23 cellular contexts compared by ENCODE assay signal in the genomic region with DNA sequence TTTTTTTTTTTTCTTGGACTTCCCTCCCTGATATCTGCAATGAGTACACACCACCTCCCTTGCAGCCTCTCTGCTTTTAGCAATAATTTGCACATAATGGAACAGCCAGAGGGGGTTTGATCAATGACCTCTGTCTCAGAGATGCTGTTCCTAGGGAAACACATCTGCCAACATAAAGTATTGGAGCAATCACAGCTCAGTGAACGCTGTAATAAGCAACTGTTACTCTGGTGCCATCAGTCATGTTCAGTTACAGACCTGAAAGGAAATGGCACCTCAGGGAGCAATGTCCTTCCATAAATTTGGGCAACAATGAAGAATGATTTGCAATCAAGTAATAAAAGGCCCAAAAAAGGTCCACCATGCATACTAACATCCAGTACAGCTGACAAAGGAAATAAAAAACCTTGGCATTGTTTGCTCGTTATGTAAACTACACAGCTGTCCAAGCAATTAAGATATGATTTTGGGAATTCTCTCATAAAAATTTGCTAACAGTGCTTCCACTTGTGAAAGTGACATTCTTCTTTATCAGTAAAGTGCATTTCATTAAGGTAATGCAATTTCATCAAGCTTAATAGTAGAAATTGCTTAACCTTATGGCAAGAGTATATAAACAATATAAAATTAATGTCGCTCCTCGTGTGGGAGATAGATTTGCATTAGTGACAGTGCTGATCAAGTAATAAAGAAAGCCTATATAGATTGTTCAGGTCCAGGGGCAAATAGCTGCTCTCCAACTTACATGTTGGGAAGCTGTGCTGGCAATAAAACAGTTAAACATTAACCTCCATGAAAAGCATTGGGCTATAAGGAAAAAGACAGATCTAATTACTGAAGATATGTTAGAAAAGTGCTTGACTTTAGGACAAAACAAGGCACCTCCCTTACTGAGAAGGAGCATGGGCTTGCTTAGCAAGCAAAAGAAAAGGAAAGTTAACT.
DNase-seq lines count a peak whose midpoint lies in the region; ATAC-seq and TF ChIP-seq lines count a peak whose summit lies in the region.
"Had no signal": no experiment of that assay in that cellular context is flagged by ENCODE, and none has a peak within 500 bp of the region (broad histone marks: within the 10 kb centered on the region; RNA-seq: fewer than 3 reads in every experiment).

No MANE protein-coding gene starts in this region.

- POLR2A ChIA-PET in SK-N-SH (lab: Yijun Ruan, JAX) = no interaction called here

- no peaks in the 10 kb centered on the region for H3K27me3 Mint-ChIP-seq in activated T-cell treated with anti-CD3 and anti-CD28 coated beads, Interleukin-2, amount 50 U/mL, for 4 hours (ENCODE audit: low read depth)
- H3K27me3 Mint-ChIP-seq: B cell; CD8-positive, alpha-beta memory T cell had no signal

- H3K4me2 ChIP-seq in SK-N-SH (no peak overlapping the region), mesendoderm (ENCODE audit: low read length) (no peak overlapping the region)

- H3K27ac ChIP-seq in SK-N-SH (ENCODE audit: low read depth in 2 of 2, low read length in 1 of 2) = peak overlapping the region in 1 of 2 experiments; percentile 92; a peak in 2 of 4 replicates
- H3K27ac ChIP-seq in mesendoderm (ENCODE audit: low read depth, low read length) = no peak overlapping the region
- H3K27ac ChIP-seq: prostate gland, stomach, thyroid gland had no signal

- peak; percentile 41 for DNase-seq in SK-N-SH
- peak; percentile 39 for DNase-seq in NCI-H2227 treated with DMSO at 0.1 percent for 48 hours (lab: John Stamatoyannopoulos, UW)
- no peak for DNase-seq in mesendoderm
- DNase-seq in activated CD4-positive, alpha-beta T cell treated with anti-CD3 and anti-CD28 coated beads, Interleukin-2, amount 50 U/mL, for 48 hours = no peak
- DNase-seq in NCI-H2107 (lab: John Stamatoyannopoulos, UW) = no peak
- no peak for DNase-seq in activated T-cell treated with anti-CD3 and anti-CD28 coated beads, Interleukin-2, amount 50 U/mL, for 4 hours
- DNase-seq: activated CD4-positive, alpha-beta T cell treated with anti-CD3 and anti-CD28 coated beads for 4 hours; activated naive CD4-positive, alpha-beta T cell; activated T-cell treated with anti-CD3 and anti-CD28 coated beads, Interleukin-2, amount 50 U/mL, for 1 hour; CD8-positive, alpha-beta memory T cell; DMS153; GDM1; hippocampal formation; left cardiac atrium; NCI-H187 treated with DMSO at 0.1 percent for 48 hours; stimulated activated CD8-positive, alpha-beta memory T cell treated with anti-CD3 and anti-CD28 coated beads, Interleukin-4, amount 100 ng/mL, for 48 hours; stomach; thyroid gland had no signal

- ATAC-seq in SK-N-SH treated with all-trans-retinoic acid at 6 μM for 48 hours = no peak
- ATAC-seq in GM18517 (IDR thresholded peaks at IDR 0.05; ENCODE audit: unreplicated experiment) = no peak
- ATAC-seq in activated T-cell treated with anti-CD3 and anti-CD28 coated beads, Interleukin-2, amount 50 U/mL, for 4 hours = no peak
- ATAC-seq: HCT116, left cardiac atrium had no signal

- no peaks in the 10 kb centered on the region for H3K4me1 Mint-ChIP-seq in activated T-cell treated with anti-CD3 and anti-CD28 coated beads, Interleukin-2, amount 50 U/mL, for 4 hours (ENCODE audit: low read depth)
- H3K4me1 Mint-ChIP-seq: B cell; CD8-positive, alpha-beta memory T cell had no signal

- no peak overlapping the region for H3K23ac ChIP-seq in mesendoderm (ENCODE audit: low read length)

- no peaks in the 10 kb centered on the region for H3K9me3 Mint-ChIP-seq in activated T-cell treated with anti-CD3 and anti-CD28 coated beads, Interleukin-2, amount 50 U/mL, for 4 hours

- no peak overlapping the region for H2BK5ac ChIP-seq in mesendoderm (ENCODE audit: low read length)

- H3K79me1 ChIP-seq in mesendoderm (ENCODE audit: low read length) = no peaks in the 10 kb centered on the region

- no peaks in the 10 kb centered on the region for H3F3A ChIP-seq in SK-N-SH (replicated peaks; ENCODE audit: insufficient read depth)

- H3K18ac ChIP-seq in mesendoderm (ENCODE audit: low read length) = no peak overlapping the region

- peak; percentile 12; the same call in 1 of the 2 replicates for TF ChIP-seq RAD21 in SK-N-SH (IDR thresholded peaks at IDR 0.05; ENCODE audit: low read length)

- H3K9me2 ChIP-seq in SK-N-SH = no peaks in the 10 kb centered on the region

- H3K27me3 ChIP-seq in SK-N-SH (ENCODE audit: insufficient read depth) = no peaks in the 10 kb centered on the region
- no peaks in the 10 kb centered on the region for H3K27me3 ChIP-seq in mesendoderm (ENCODE audit: insufficient read depth, low read length, poor library complexity)
- H3K27me3 ChIP-seq: stomach, thyroid gland had no signal

- H3K36me3 ChIP-seq in SK-N-SH (replicated peaks in 1 of 2; ENCODE audit: control insufficient read depth in 1 of 2, insufficient read depth in 2 of 2, low read length in 1 of 2) = no peaks in the 10 kb centered on the region
- H3K36me3 ChIP-seq in mesendoderm (ENCODE audit: control insufficient read depth, insufficient read depth, low read length) = no peaks in the 10 kb centered on the region
- H3K36me3 ChIP-seq: prostate gland, stomach, thyroid gland had no signal

- H4K8ac ChIP-seq in mesendoderm (ENCODE audit: low read depth, low read length) = no peak overlapping the region

- no peak overlapping the region for H3K4ac ChIP-seq in mesendoderm (ENCODE audit: low read depth, low read length)

- peak overlapping the region; percentile 1 for H2BK120ac ChIP-seq in mesendoderm (ENCODE audit: low read depth, low read length)

- H3K9ac ChIP-seq in SK-N-SH = no peak overlapping the region
- H3K9ac ChIP-seq in mesendoderm (ENCODE audit: low read length) = no peak overlapping the region

- H3K4me3 ChIP-seq in SK-N-SH (ENCODE audit: low read depth in 2 of 2, low read length in 1 of 2) (no peak overlapping the region), mesendoderm (ENCODE audit: low read length) (no peak overlapping the region)
- H3K4me3 ChIP-seq: prostate gland, stomach, thyroid gland had no signal

- peak overlapping the region; percentile 22 for H3K56ac ChIP-seq in mesendoderm (ENCODE audit: low read length)

- H2AFZ ChIP-seq in SK-N-SH (ENCODE audit: low read depth) = no peak overlapping the region

- no peaks in the 10 kb centered on the region for H3K79me2 ChIP-seq in SK-N-SH (ENCODE audit: insufficient read depth)
- H3K79me2 ChIP-seq in mesendoderm (ENCODE audit: control insufficient read depth, insufficient read depth, low read length) = no peaks in the 10 kb centered on the region

- no peak for TF ChIP-seq CTCF in SK-N-SH (IDR thresholded peaks at IDR 0.05)

- TF ChIP-seq EP300 in SK-N-SH (IDR thresholded peaks at IDR 0.05; ENCODE audit: borderline replicate concordance in 1 of 2, low read depth in 1 of 2, low read length in 1 of 2) = peak in 1 of 2 experiments; percentile 80; a peak in 2 of 4 replicates

- no peak overlapping the region for H2AK5ac ChIP-seq in mesendoderm (ENCODE audit: low read length)

- no peaks in the 10 kb centered on the region for H4K20me1 ChIP-seq in SK-N-SH (ENCODE audit: insufficient read depth)

- H3K4me1 ChIP-seq in SK-N-SH (ENCODE audit: control insufficient read depth in 1 of 2, insufficient read depth in 2 of 2, low read depth in 1 of 2, low read length in 1 of 2) (peaks cover 0 to 10% of the 10 kb centered on the region in 2 experiments; a peak in 2 of 4 replicates), mesendoderm (ENCODE audit: control insufficient read depth, low read depth, low read length) (peaks cover 7% of the 10 kb centered on the region)
- H3K4me1 ChIP-seq: prostate gland, stomach, thyroid gland had no signal

- no peaks in the 10 kb centered on the region for H3K9me3 ChIP-seq in SK-N-SH
- H3K9me3 ChIP-seq: prostate gland, stomach, thyroid gland had no signal

- CTCF ChIA-PET in SK-N-SH (lab: Yijun Ruan, JAX) = no interaction called here

- no peak overlapping the region for H2BK15ac ChIP-seq in mesendoderm (replicated peaks; ENCODE audit: low read depth)

- no peak overlapping the region for H3K4me3 Mint-ChIP-seq in activated T-cell treated with anti-CD3 and anti-CD28 coated beads, Interleukin-2, amount 50 U/mL, for 4 hours
- H3K4me3 Mint-ChIP-seq: B cell; CD8-positive, alpha-beta memory T cell had no signal

- H4K5ac ChIP-seq in mesendoderm (ENCODE audit: low read length) = no peak overlapping the region

- no peaks in the 10 kb centered on the region for H3K36me3 Mint-ChIP-seq in activated T-cell treated with anti-CD3 and anti-CD28 coated beads, Interleukin-2, amount 50 U/mL, for 4 hours (ENCODE audit: insufficient read depth)
- H3K36me3 Mint-ChIP-seq: CD8-positive, alpha-beta memory T cell had no signal

- 44% methylated on average over 4 of the region's 4 CpGs for WGBS in SK-N-SH (ENCODE audit: low lambda C conversion rate)
- no CpG with 5 or more reads among the region's 4 CpGs for WGBS in mesendoderm (ENCODE audit: extremely low coverage, insufficient coverage, low lambda C conversion rate)

TF ChIP-seq in SK-N-SH, 30 proteins besides CTCF, POLR2A, EP300 and RAD21:
- TF ChIP-seq FOXJ3 (CRISPR knock-in tag; IDR thresholded peaks at IDR 0.05) = no peak
- TF ChIP-seq FOSL2 (IDR thresholded peaks at IDR 0.05; ENCODE audit: borderline replicate concordance, low read depth) = no peak
- TF ChIP-seq SMC3 (IDR thresholded peaks at IDR 0.05; ENCODE audit: low read depth, low read length) = no peak
- peak; percentile 38 for TF ChIP-seq GATA2 (CRISPR knock-in tag; IDR thresholded peaks at IDR 0.05)
- peak; percentile 42; the same call in 1 of the 2 replicates for TF ChIP-seq RCOR1 (IDR thresholded peaks at IDR 0.05; ENCODE audit: low read length)
TF ChIP-seq in SK-N-SH: peak in this region for 2.

TF ChIP-seq in SK-N-SH treated with all-trans-retinoic acid at 6 μM for 48 hours, 23 proteins besides CTCF, POLR2A, EP300 and RAD21 (continues in another document):
- TF ChIP-seq ZFP3 (CRISPR knock-in tag; IDR thresholded peaks at IDR 0.05) = no peak

Comparison
In these comparisons a context has a peak if more than half of its experiments do, and no peak if none do; other contexts are left out.
1. DNase-seq: peak in SK-N-SH (single experiment) and NCI-H2227 treated with DMSO at 0.1 percent for 48 hours (single experiment); none in mesendoderm (single experiment), activated CD4-positive, alpha-beta T cell treated with anti-CD3 and anti-CD28 coated beads, Interleukin-2, amount 50 U/mL, for 48 hours (0 of 2), NCI-H2107 (single experiment) and activated T-cell treated with anti-CD3 and anti-CD28 coated beads, Interleukin-2, amount 50 U/mL, for 4 hours (single experiment).